1 cellular context compared by ENCODE assay signal in the genomic region with DNA sequence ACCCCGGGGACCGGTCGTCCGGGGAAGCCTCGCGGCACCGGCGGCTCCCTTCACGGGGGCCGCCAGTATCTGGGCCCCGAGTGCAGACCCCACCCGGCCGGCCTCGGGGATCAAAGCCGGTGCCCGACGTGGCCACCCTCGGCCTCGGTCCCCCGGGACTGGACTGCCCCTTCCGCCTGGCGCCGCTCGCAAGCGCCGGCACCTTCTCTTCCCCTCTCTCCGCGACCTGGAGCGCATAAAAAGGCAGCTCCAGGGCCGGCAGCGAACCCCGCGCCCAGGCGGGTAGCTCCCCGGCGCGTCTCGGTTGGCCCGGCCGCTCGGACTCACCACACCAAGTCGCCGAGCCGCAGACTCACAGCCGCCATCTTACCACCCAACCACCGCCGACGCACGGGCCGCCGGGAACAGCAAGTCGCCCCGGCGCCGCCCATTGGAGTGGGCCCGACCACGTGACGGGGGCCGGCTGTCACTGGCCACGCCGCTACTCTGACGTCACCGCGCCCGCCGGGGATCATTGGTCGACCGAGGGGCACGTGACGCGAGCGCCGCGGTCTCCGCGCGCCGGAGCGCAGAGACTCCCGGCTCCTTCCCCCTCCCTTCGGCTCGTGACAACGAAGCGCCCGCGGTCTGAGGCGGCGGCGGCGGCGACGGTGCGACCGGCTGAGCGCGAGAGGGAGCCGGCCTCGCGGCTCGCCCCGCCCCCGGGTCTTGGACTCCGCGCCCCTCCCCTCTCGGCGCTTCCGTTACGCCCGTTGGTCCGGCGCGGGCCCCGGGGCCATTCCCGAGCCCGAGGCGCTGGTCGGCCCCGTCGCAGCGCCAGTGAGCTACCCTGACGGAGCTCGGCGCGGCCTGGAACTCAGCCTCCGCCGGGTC.
TF ChIP-seq lines count a peak whose summit lies in the region.

A gene (minus strand): TSS at position 388 of the 873 bp plus-strand sequence. CDS start 23 bp downstream, at position 365.
A gene with protein sequence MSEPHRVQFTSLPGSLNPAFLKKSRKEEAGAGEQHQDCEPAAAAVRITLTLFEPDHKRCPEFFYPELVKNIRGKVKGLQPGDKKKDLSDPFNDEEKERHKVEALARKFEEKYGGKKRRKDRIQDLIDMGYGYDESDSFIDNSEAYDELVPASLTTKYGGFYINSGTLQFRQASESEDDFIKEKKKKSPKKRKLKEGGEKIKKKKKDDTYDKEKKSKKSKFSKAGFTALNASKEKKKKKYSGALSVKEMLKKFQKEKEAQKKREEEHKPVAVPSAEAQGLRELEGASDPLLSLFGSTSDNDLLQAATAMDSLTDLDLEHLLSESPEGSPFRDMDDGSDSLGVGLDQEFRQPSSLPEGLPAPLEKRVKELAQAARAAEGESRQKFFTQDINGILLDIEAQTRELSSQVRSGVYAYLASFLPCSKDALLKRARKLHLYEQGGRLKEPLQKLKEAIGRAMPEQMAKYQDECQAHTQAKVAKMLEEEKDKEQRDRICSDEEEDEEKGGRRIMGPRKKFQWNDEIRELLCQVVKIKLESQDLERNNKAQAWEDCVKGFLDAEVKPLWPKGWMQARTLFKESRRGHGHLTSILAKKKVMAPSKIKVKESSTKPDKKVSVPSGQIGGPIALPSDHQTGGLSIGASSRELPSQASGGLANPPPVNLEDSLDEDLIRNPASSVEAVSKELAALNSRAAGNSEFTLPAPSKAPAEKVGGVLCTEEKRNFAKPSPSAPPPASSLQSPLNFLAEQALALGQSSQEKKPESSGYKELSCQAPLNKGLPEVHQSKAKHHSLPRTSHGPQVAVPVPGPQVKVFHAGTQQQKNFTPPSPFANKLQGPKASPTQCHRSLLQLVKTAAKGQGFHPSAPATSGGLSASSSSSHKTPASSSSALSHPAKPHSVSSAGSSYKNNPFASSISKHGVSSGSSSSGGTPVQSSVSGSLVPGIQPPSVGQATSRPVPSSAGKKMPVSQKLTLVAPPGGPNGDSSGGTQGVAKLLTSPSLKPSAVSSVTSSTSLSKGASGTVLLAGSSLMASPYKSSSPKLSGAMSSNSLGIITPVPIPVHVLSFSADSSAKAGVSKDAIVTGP (N-terminal part only) (plus strand): TSS at position 581 of the 873 bp plus-strand sequence. CDS start 5,437 bp downstream, outside the sequence.

TF ChIP-seq in HepG2, 621 proteins besides CTCF, POLR2A, EP300 and RAD21 (continued from another document and continues in another):
- no peak for TF ChIP-seq TSC22D2 (CRISPR knock-in tag; IDR thresholded peaks at IDR 0.05; ENCODE audit: borderline replicate concordance)
- no peak for TF ChIP-seq EEA1 (CRISPR knock-in tag; IDR thresholded peaks at IDR 0.05; ENCODE audit: borderline replicate concordance)
- TF ChIP-seq FOXK2 (IDR thresholded peaks at IDR 0.05) = no peak
- TF ChIP-seq NR2F6 (IDR thresholded peaks at IDR 0.05) = no peak
- TF ChIP-seq NR2F6 (CRISPR knock-in tag; IDR thresholded peaks at IDR 0.05) = no peak
- no peak for TF ChIP-seq JARID2 (CRISPR knock-in tag; IDR thresholded peaks at IDR 0.05; ENCODE audit: insufficient replicate concordance)
- 0 out of 2 replicates have a peak, but pooled peaks have one; percentile 27 for TF ChIP-seq ZFP82 (CRISPR knock-in tag; IDR thresholded peaks at IDR 0.05; ENCODE audit: borderline replicate concordance)
- peak; percentile 90 for TF ChIP-seq BHLHE40 (IDR thresholded peaks at IDR 0.05; ENCODE audit: low read length)
- 0 out of 2 replicates have a peak, but pooled peaks have one; percentile 36 for TF ChIP-seq MEIS1 (CRISPR knock-in tag; IDR thresholded peaks at IDR 0.05; ENCODE audit: borderline replicate concordance)
- TF ChIP-seq ZBTB20 (CRISPR knock-in tag; IDR thresholded peaks at IDR 0.05; ENCODE audit: borderline replicate concordance, low read depth) = no peak
- no peak for TF ChIP-seq SOX6 (IDR thresholded peaks at IDR 0.05)
- TF ChIP-seq SOX6 (CRISPR knock-in tag; IDR thresholded peaks at IDR 0.05) = peak; percentile 39; the same call in 1 of the 2 replicates
- peak; percentile 83; the same call in 1 of the 2 replicates for TF ChIP-seq TGIF2 (CRISPR knock-in tag; IDR thresholded peaks at IDR 0.05)
- peak; percentile 98 for TF ChIP-seq RAD51 (IDR thresholded peaks at IDR 0.05; ENCODE audit: borderline replicate concordance)
- TF ChIP-seq ZSCAN29 (CRISPR knock-in tag; conservative IDR thresholded peaks at IDR 0.05) = no peak
- no peak for TF ChIP-seq MED13 (CRISPR knock-in tag; IDR thresholded peaks at IDR 0.05)
- TF ChIP-seq ZNF558 (CRISPR knock-in tag; IDR thresholded peaks at IDR 0.05; ENCODE audit: borderline replicate concordance) = no peak
- no peak for TF ChIP-seq ELF1 (CRISPR knock-in tag; IDR thresholded peaks at IDR 0.05)
- TF ChIP-seq, protein P1, sequence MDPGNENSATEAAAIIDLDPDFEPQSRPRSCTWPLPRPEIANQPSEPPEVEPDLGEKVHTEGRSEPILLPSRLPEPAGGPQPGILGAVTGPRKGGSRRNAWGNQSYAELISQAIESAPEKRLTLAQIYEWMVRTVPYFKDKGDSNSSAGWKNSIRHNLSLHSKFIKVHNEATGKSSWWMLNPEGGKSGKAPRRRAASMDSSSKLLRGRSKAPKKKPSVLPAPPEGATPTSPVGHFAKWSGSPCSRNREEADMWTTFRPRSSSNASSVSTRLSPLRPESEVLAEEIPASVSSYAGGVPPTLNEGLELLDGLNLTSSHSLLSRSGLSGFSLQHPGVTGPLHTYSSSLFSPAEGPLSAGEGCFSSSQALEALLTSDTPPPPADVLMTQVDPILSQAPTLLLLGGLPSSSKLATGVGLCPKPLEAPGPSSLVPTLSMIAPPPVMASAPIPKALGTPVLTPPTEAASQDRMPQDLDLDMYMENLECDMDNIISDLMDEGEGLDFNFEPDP (CRISPR knock-in tag; conservative IDR thresholded peaks at IDR 0.05) = no peak
- TF ChIP-seq AGO1 (IDR thresholded peaks at IDR 0.05; ENCODE audit: low read depth, low read length, poor library complexity, severe bottlenecking) = no peak
- no peak for TF ChIP-seq PAWR (CRISPR knock-in tag; IDR thresholded peaks at IDR 0.05; ENCODE audit: borderline replicate concordance)
- TF ChIP-seq SKI (IDR thresholded peaks at IDR 0.05; ENCODE audit: partially characterized antibody) = peak; percentile 66
- TF ChIP-seq NFE2 (CRISPR knock-in tag; IDR thresholded peaks at IDR 0.05) = no peak
- TF ChIP-seq ZNF337 (CRISPR knock-in tag; IDR thresholded peaks at IDR 0.05; ENCODE audit: borderline replicate concordance, low read depth) = no peak
- TF ChIP-seq SMAD3 (CRISPR knock-in tag; IDR thresholded peaks at IDR 0.05) = no peak
- peak; percentile 74 for TF ChIP-seq REPIN1 (CRISPR knock-in tag; IDR thresholded peaks at IDR 0.05; ENCODE audit: borderline replicate concordance, low read depth)
- no peak for TF ChIP-seq ZNF264 (CRISPR knock-in tag; IDR thresholded peaks at IDR 0.05)
- TF ChIP-seq PHF5A (CRISPR knock-in tag; IDR thresholded peaks at IDR 0.05; ENCODE audit: low read depth, unreplicated experiment) = no peak
- TF ChIP-seq ZSCAN12 (CRISPR knock-in tag; IDR thresholded peaks at IDR 0.05) = peak; percentile 52
- TF ChIP-seq ERF (CRISPR knock-in tag; IDR thresholded peaks at IDR 0.05) = no peak
- no peak for TF ChIP-seq ZNF83 (CRISPR knock-in tag; IDR thresholded peaks at IDR 0.05; ENCODE audit: borderline replicate concordance)
- peak; percentile 88 for TF ChIP-seq RFX5 (IDR thresholded peaks at IDR 0.05; ENCODE audit: low read depth, low read length)
- no peak for TF ChIP-seq ZNF44 (CRISPR knock-in tag; IDR thresholded peaks at IDR 0.05)
- TF ChIP-seq, protein P2, sequence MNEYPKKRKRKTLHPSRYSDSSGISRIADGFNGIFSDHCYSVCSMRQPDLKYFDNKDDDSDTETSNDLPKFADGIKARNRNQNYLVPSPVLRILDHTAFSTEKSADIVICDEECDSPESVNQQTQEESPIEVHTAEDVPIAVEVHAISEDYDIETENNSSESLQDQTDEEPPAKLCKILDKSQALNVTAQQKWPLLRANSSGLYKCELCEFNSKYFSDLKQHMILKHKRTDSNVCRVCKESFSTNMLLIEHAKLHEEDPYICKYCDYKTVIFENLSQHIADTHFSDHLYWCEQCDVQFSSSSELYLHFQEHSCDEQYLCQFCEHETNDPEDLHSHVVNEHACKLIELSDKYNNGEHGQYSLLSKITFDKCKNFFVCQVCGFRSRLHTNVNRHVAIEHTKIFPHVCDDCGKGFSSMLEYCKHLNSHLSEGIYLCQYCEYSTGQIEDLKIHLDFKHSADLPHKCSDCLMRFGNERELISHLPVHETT (CRISPR knock-in tag; conservative IDR thresholded peaks at IDR 0.05) = peak; percentile 96
- TF ChIP-seq, protein P3, sequence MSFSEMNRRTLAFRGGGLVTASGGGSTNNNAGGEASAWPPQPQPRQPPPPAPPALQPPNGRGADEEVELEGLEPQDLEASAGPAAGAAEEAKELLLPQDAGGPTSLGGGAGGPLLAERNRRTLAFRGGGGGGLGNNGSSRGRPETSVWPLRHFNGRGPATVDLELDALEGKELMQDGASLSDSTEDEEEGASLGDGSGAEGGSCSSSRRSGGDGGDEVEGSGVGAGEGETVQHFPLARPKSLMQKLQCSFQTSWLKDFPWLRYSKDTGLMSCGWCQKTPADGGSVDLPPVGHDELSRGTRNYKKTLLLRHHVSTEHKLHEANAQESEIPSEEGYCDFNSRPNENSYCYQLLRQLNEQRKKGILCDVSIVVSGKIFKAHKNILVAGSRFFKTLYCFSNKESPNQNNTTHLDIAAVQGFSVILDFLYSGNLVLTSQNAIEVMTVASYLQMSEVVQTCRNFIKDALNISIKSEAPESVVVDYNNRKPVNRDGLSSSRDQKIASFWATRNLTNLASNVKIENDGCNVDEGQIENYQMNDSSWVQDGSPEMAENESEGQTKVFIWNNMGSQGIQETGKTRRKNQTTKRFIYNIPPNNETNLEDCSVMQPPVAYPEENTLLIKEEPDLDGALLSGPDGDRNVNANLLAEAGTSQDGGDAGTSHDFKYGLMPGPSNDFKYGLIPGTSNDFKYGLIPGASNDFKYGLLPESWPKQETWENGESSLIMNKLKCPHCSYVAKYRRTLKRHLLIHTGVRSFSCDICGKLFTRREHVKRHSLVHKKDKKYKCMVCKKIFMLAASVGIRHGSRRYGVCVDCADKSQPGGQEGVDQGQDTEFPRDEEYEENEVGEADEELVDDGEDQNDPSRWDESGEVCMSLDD (CRISPR knock-in tag; IDR thresholded peaks at IDR 0.05; ENCODE audit: borderline replicate concordance) = no peak
- TF ChIP-seq ZNF660 (CRISPR knock-in tag; IDR thresholded peaks at IDR 0.05; ENCODE audit: borderline replicate concordance, low read depth) = no peak
- no peak for TF ChIP-seq MBNL3 (CRISPR knock-in tag; conservative IDR thresholded peaks at IDR 0.05)
- peak; percentile 68; the same call in 1 of the 2 replicates for TF ChIP-seq ZNF564 (CRISPR knock-in tag; IDR thresholded peaks at IDR 0.05)
- TF ChIP-seq, protein P4, sequence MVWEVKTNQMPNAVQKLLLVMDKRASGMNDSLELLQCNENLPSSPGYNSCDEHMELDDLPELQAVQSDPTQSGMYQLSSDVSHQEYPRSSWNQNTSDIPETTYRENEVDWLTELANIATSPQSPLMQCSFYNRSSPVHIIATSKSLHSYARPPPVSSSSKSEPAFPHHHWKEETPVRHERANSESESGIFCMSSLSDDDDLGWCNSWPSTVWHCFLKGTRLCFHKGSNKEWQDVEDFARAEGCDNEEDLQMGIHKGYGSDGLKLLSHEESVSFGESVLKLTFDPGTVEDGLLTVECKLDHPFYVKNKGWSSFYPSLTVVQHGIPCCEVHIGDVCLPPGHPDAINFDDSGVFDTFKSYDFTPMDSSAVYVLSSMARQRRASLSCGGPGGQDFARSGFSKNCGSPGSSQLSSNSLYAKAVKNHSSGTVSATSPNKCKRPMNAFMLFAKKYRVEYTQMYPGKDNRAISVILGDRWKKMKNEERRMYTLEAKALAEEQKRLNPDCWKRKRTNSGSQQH (CRISPR knock-in tag; IDR thresholded peaks at IDR 0.05; ENCODE audit: low read depth) = no peak
- TF ChIP-seq, protein P5, sequence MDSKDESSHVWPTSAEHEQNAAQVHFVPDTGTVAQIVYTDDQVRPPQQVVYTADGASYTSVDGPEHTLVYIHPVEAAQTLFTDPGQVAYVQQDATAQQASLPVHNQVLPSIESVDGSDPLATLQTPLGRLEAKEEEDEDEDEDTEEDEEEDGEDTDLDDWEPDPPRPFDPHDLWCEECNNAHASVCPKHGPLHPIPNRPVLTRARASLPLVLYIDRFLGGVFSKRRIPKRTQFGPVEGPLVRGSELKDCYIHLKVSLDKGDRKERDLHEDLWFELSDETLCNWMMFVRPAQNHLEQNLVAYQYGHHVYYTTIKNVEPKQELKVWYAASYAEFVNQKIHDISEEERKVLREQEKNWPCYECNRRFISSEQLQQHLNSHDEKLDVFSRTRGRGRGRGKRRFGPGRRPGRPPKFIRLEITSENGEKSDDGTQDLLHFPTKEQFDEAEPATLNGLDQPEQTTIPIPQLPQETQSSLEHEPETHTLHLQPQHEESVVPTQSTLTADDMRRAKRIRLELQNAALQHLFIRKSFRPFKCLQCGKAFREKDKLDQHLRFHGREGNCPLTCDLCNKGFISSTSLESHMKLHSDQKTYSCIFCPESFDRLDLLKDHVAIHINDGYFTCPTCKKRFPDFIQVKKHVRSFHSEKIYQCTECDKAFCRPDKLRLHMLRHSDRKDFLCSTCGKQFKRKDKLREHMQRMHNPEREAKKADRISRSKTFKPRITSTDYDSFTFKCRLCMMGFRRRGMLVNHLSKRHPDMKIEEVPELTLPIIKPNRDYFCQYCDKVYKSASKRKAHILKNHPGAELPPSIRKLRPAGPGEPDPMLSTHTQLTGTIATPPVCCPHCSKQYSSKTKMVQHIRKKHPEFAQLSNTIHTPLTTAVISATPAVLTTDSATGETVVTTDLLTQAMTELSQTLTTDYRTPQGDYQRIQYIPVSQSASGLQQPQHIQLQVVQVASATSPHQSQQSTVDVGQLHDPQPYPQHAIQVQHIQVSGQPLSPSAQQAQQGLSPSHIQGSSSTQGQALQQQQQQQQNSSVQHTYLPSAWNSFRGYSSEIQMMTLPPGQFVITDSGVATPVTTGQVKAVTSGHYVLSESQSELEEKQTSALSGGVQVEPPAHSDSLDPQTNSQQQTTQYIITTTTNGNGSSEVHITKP (CRISPR knock-in tag; IDR thresholded peaks at IDR 0.05; ENCODE audit: low read depth) = no peak
- TF ChIP-seq FLYWCH1 (CRISPR knock-in tag; IDR thresholded peaks at IDR 0.05) = no peak
- TF ChIP-seq HHEX (CRISPR knock-in tag; IDR thresholded peaks at IDR 0.05) = no peak
- TF ChIP-seq KAT7 (CRISPR knock-in tag; IDR thresholded peaks at IDR 0.05; ENCODE audit: borderline replicate concordance) = no peak; the same call in 1 of the 2 replicates
- TF ChIP-seq ZNF24 (IDR thresholded peaks at IDR 0.05) = no peak
- TF ChIP-seq, protein P6, sequence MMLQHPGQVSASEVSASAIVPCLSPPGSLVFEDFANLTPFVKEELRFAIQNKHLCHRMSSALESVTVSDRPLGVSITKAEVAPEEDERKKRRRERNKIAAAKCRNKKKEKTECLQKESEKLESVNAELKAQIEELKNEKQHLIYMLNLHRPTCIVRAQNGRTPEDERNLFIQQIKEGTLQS (CRISPR knock-in tag; IDR thresholded peaks at IDR 0.05) = no peak
- TF ChIP-seq MEF2D (CRISPR knock-in tag; IDR thresholded peaks at IDR 0.05) = no peak
- TF ChIP-seq, protein P7, sequence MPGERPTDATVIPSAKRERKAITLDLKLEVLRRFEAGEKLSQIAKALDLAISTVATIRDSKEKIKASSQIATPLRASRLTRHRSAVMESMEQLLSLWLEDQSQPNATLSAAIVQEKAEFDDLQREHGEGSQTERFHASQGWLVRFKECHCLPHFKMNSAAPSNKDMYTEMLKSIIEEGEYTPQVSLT (CRISPR knock-in tag; IDR thresholded peaks at IDR 0.05; ENCODE audit: borderline replicate concordance, low read depth) = no peak
- TF ChIP-seq NCOA5 (CRISPR knock-in tag; IDR thresholded peaks at IDR 0.05) = no peak
- peak; percentile 64 for TF ChIP-seq SP2 (CRISPR knock-in tag; IDR thresholded peaks at IDR 0.05)
- no peak for TF ChIP-seq CHD2 (IDR thresholded peaks at IDR 0.05; ENCODE audit: low read depth, low read length)
- TF ChIP-seq SP4 (CRISPR knock-in tag; IDR thresholded peaks at IDR 0.05) = peak; percentile 80
- no peak for TF ChIP-seq CHD4 (IDR thresholded peaks at IDR 0.05; ENCODE audit: borderline replicate concordance, low read length)
- TF ChIP-seq HOXA5 (CRISPR knock-in tag; IDR thresholded peaks at IDR 0.05) = peak; percentile 39; the same call in 1 of the 2 replicates
